Comparison of ENCODE assay signal across 19 cellular contexts in the genomic region with DNA sequence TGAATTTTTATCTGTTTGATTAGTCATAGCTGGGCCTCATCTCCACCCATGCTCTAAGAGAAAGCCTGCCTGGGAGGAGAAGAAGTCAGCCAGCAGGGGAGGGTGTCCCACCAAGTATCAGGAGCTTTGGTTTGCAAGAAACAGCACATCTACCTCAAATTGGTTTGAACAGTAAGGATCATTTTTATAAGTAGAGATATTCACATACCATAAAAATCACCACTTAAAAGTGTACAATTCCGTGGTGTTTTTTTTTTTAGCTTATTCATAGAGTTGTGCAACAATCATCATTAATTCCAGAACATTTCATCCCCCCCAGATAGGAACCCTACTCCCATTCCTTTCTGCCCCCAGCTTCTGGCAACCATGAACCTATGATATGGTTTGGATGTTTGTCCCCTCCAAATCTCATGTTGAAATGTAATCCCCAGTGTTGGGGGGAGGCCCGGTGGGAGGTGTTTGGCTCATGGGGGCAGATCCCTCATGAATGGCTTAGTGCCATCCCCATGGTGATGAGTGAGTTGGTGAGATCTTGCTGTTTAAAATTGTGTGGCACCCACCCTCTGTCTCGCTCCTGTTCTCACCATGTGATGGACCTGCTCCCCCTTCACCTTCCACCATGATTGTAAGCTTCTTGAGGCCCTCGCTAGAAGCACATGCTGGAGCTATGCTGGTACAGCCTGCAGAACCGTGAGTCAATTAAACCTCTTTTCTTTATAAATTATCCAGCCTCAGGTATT. TPM values are rescaled to one million over a fixed set of nuclear protein-coding genes. Genes with fewer than 3 reads are reported as not detected.
DNase-seq lines count a peak whose midpoint lies in the region; ATAC-seq, FAIRE-seq and TF ChIP-seq lines count a peak whose summit lies in the region.
"Had no signal": no experiment of that assay in that cellular context is flagged by ENCODE, and none has a peak within 500 bp of the region (broad histone marks: within the 10 kb centered on the region; RNA-seq: fewer than 3 reads in every experiment).

No MANE protein-coding gene starts in this region.

- in situ Hi-C loops in HepG2 (cut with HindIII; ENCODE audit: extremely low pct_ligation_motif_present, low pct_unique_long_range_greater_than_20kb) = no loop called here

- H2AFZ ChIP-seq in HepG2 (ENCODE audit: low read length) = no peak overlapping the region
- H2AFZ ChIP-seq: neural progenitor cell had no signal

- H3K27ac ChIP-seq in HepG2 (ENCODE audit: extremely low read length, insufficient read depth, low read length) (no peak overlapping the region), right lobe of liver (no peak overlapping the region), testis (no peak overlapping the region), substantia nigra (ENCODE audit: low read depth, low read length, poor library complexity, severe bottlenecking) (no peak overlapping the region)
- H3K27ac ChIP-seq: neural progenitor cell had no signal

- H3K4me2 ChIP-seq in HepG2 (ENCODE audit: low read depth, low read length) = no peak overlapping the region
- H3K4me2 ChIP-seq: neural progenitor cell had no signal

- FAIRE-seq in HepG2 (lab: Jason Lieb, UNC) = no peak
- FAIRE-seq: GM12878 had no signal

- H3K9ac ChIP-seq in HepG2 (ENCODE audit: insufficient read depth, low read depth, low read length) = no peak overlapping the region
- H3K9ac ChIP-seq: neural progenitor cell had no signal

- no peaks in the 10 kb centered on the region for H3K36me3 ChIP-seq in HepG2 (replicated peaks in 1 of 2; ENCODE audit: control insufficient read depth in 1 of 2, insufficient read depth in 2 of 2, low read length in 2 of 2)
- H3K36me3 ChIP-seq in right lobe of liver = no peaks in the 10 kb centered on the region
- H3K36me3 ChIP-seq in testis (ENCODE audit: low read depth, missing control alignments) = no peaks in the 10 kb centered on the region

- POLR2A ChIA-PET in HepG2 (lab: Yijun Ruan, JAX) = no interaction called here

- CTCF ChIA-PET in HepG2 (lab: Yijun Ruan, JAX; ENCODE audit: low intra/inter-chr PET ratio, low total read pairs) = no interaction called here

- H3K27me3 ChIP-seq in HepG2 (ENCODE audit: control insufficient read depth in 1 of 2, insufficient read depth in 2 of 2, low read length in 2 of 2) (no peaks in the 10 kb centered on the region; a peak in 1 of 5 replicates), right lobe of liver (no peaks in the 10 kb centered on the region), testis (no peaks in the 10 kb centered on the region)
- H3K27me3 ChIP-seq: neural progenitor cell had no signal

- TF ChIP-seq EP300 in HepG2 (IDR thresholded peaks at IDR 0.05; ENCODE audit: low read depth in 2 of 2, low read length in 2 of 2) = no peak
- TF ChIP-seq EP300 in HepG2 (CRISPR knock-in tag; IDR thresholded peaks at IDR 0.05; ENCODE audit: borderline replicate concordance) = no peak

- ATAC-seq in HepG2 (no peak), right lobe of liver (no peak)
- ATAC-seq: GM12878 had no signal

- H3K4me3 ChIP-seq in HepG2 (replicated peaks in 1 of 3; ENCODE audit: insufficient read depth in 1 of 3, low read depth in 2 of 3, low read length in 3 of 3) (no peak overlapping the region), right lobe of liver (no peak overlapping the region), testis (no peak overlapping the region)
- H3K4me3 ChIP-seq: GM12878, neural progenitor cell had no signal

- H3K4me1 ChIP-seq in HepG2 (ENCODE audit: insufficient read depth, low read length) (peaks cover 7% of the 10 kb centered on the region; the same call in 1 of the 2 replicates), right lobe of liver (no peaks in the 10 kb centered on the region), testis (no peaks in the 10 kb centered on the region)
- H3K4me1 ChIP-seq: neural progenitor cell had no signal

- no peaks in the 10 kb centered on the region for H3K79me2 ChIP-seq in HepG2 (ENCODE audit: insufficient read depth, low read length)

- no peak for TF ChIP-seq POLR2A in HepG2 (IDR thresholded peaks at IDR 0.05; ENCODE audit: insufficient read depth in 1 of 2, low read depth in 2 of 2, low read length in 2 of 2)
- no peak for TF ChIP-seq POLR2A in right lobe of liver (IDR thresholded peaks at IDR 0.05)
- TF ChIP-seq POLR2A in testis (IDR thresholded peaks at IDR 0.05) = no peak

- no peaks in the 10 kb centered on the region for H4K20me1 ChIP-seq in HepG2 (ENCODE audit: insufficient read depth, low read length)

- DNase-seq in HepG2 (ENCODE audit: low spot score) (no peak), right lobe of liver (no peak), amniotic epithelial cell (ENCODE audit: low read depth) (peak; percentile 70), fibroblast of the conjunctiva (ENCODE audit: low read depth) (peak; percentile 42), testis (peak; percentile 12), substantia nigra (lab: John Stamatoyannopoulos, UW) (no peak), T-helper 9 cell (no peak), medulla oblongata (ENCODE audit: extremely low spot score) (no peak)
- DNase-seq: ACHN; activated CD4-positive, CD25-positive, alpha-beta regulatory T cell; activated naive CD4-positive, alpha-beta T cell treated with anti-CD3 and anti-CD28 coated beads, Interleukin-2, amount 10 ng/mL, durations not matched to agents 7 days and 5 days; COR-L47; effector CD4-positive, alpha-beta T cell; NCI-H1436; NCI-H345; NK-92 treated with Interleukin-12 subunit alpha and Interleukin-12 subunit beta, amount 100 ng/mL, for 24 hours; retina had no signal

- peaks cover 6% of the 10 kb centered on the region for H3K9me3 ChIP-seq in HepG2 (ENCODE audit: low read length)
- H3K9me3 ChIP-seq in right lobe of liver = no peaks in the 10 kb centered on the region
- no peaks in the 10 kb centered on the region for H3K9me3 ChIP-seq in testis

- intact Hi-C loops in HepG2 (cut with micrococcal nuclease; ENCODE audit: unreplicated experiment) = no loop called here
- intact Hi-C loops in right lobe of liver (cut with DNase I) = no loop called here
- intact Hi-C loops in testis (cut with DNase I; ENCODE audit: low total_unique reads) = no loop called here

- TF ChIP-seq RAD21 in HepG2 (CRISPR knock-in tag; IDR thresholded peaks at IDR 0.05) = no peak

- TF ChIP-seq CTCF in HepG2 (CRISPR knock-in tag; IDR thresholded peaks at IDR 0.05) = 0 out of 2 replicates have a peak, but pooled peaks have one; percentile 6
- no peak for TF ChIP-seq CTCF in right lobe of liver (IDR thresholded peaks at IDR 0.05)
- TF ChIP-seq CTCF in testis (IDR thresholded peaks at IDR 0.05) = no peak

- no TSS peak for BruUV-seq in HepG2 (replicated peaks; lab: Mats Ljungman, UMichigan)

- 73% methylated on average over 5 of the region's 5 CpGs for WGBS in HepG2 (ENCODE audit: low lambda C conversion rate)
- 82% methylated on average over 3 of the region's 5 CpGs for WGBS in right lobe of liver (ENCODE audit: insufficient coverage, low coverage, low lambda C conversion rate, missing lambda C conversion rate)
- WGBS in testis, 2 donors = 86 to 93% methylated on average over 5 of the region's 5 CpGs

TF ChIP-seq in HepG2, 621 proteins besides CTCF, POLR2A, EP300 and RAD21 (continues in another document):
- TF ChIP-seq ZNF160 (CRISPR knock-in tag; IDR thresholded peaks at IDR 0.05) (no peak), ZNF274 (CRISPR knock-in tag; IDR thresholded peaks at IDR 0.05) (no peak)

RNA-seq across cellular contexts. Expression of gene HS6ST1, which starts 36.2 kb away (rescaled TPM):
- 68.4 and 84.6 TPM in 2 replicates for total RNA-seq in HepG2 (2016; rRNA removed; fragmentation: Illumina TruSeq; extraction: Trizol)
- total RNA-seq in HepG2 (2016; cell fraction: cytosol; rRNA removed; fragmentation: Illumina TruSeq; extraction: Trizol; ENCODE audit: low read depth) = 8.0 TPM in 2 replicates
- total RNA-seq in HepG2 (2016; cell fraction: insoluble cytoplasmic fraction; rRNA removed; fragmentation: Illumina TruSeq; extraction: Trizol) = 60.2 and 86.4 TPM in 2 replicates
- total RNA-seq in HepG2 (2016; cell fraction: membrane; rRNA removed; fragmentation: Illumina TruSeq; extraction: Trizol) = 38.4 and 40.3 TPM in 2 replicates
- 59.1 and 66.3 TPM in 2 replicates for total RNA-seq in HepG2 (2016; cell fraction: nucleus; rRNA removed; fragmentation: Illumina TruSeq; extraction: Trizol)
- polyA plus RNA-seq in HepG2 (2011; rRNA removed) = 34.5 and 42.2 TPM in 2 replicates
- polyA plus RNA-seq in HepG2 (2011; cell fraction: cytosol; rRNA removed) = 35.2 and 53.7 TPM in 2 replicates
- 38.8 and 44.3 TPM in 2 replicates for polyA plus RNA-seq in HepG2 (2011; cell fraction: nucleus; rRNA removed)
- polyA plus RNA-seq in HepG2 (2012) = 50.2 and 79.5 TPM in 2 replicates
- 5.2 and 5.6 TPM in 2 replicates for polyA plus RNA-seq in HepG2 (2016; cell fraction: cytosol; fragmentation: Illumina TruSeq; extraction: Trizol; ENCODE audit: low read depth)
- 70.3 and 83.1 TPM in 2 replicates for polyA plus RNA-seq in HepG2 (2016; cell fraction: insoluble cytoplasmic fraction; fragmentation: Illumina TruSeq; extraction: Trizol; ENCODE audit: low read depth)
- 24.6 and 27.0 TPM in 2 replicates for polyA plus RNA-seq in HepG2 (2016; cell fraction: membrane; fragmentation: Illumina TruSeq; extraction: Trizol; ENCODE audit: low read depth)
- polyA plus RNA-seq in HepG2 (2016; cell fraction: nucleus; fragmentation: Illumina TruSeq; extraction: Trizol; ENCODE audit: insufficient read depth, low read depth) = 106 and 113 TPM in 2 replicates
- polyA minus RNA-seq in HepG2 (2011; rRNA and poly(A)+ RNA removed; ENCODE audit: low replicate concordance) = 7.6 and 148 TPM in 2 replicates
- polyA minus RNA-seq in HepG2 (2011; cell fraction: cytosol; rRNA and poly(A)+ RNA removed) = 47.4 and 52.3 TPM in 2 replicates
- 39.0 and 60.8 TPM in 2 replicates for polyA minus RNA-seq in HepG2 (2011; cell fraction: nucleus; rRNA and poly(A)+ RNA removed)
- total RNA-seq in right lobe of liver = 10 to 100 TPM; 18.0 to 53.5 (median 31.0) TPM
- total RNA-seq in testis = 100 to 1,000 TPM; 143 to 203 TPM
- polyA plus RNA-seq in testis (ENCODE audit: insufficient read depth, low read depth, low replicate concordance) = 58.7 TPM

Comparison
In these comparisons a context has a peak if more than half of its experiments do, and no peak if none do; other contexts are left out.
1. DNase-seq: peak in amniotic epithelial cell (single experiment), fibroblast of the conjunctiva (single experiment) and testis (single experiment); none in HepG2 (single experiment), right lobe of liver (0 of 3), substantia nigra (0 of 49), T-helper 9 cell (single experiment) and medulla oblongata (single experiment).